ENCODE assay signal across 15 cellular contexts in the genomic region with DNA sequence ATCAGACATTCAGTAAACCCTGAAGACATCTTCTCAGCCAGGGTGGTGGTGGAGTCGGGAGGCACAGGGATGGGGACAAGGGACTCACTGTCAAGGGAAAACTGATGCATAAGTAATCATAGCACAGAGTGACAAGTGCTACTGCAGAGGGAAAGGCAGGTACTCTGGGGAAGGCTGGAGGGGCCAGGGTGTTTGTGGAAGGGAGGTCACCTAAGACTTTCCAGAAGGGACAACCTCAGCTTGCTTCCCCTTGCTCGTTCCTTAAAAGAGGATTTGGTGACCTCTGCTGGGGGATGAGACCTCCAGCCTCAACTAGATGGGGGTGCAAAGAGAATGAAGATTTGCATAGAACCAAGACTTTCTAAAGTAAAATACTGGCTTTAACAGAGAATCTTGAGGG.
DNase-seq lines count a peak whose midpoint lies in the region; ATAC-seq and TF ChIP-seq lines count a peak whose summit lies in the region.
"Had no signal": no experiment of that assay in that cellular context is flagged by ENCODE, and none has a peak within 500 bp of the region (broad histone marks: within the 10 kb centered on the region; RNA-seq: fewer than 3 reads in every experiment).

No MANE protein-coding gene starts in this region.

- H3K27ac ChIP-seq in PC-3 (ENCODE audit: low read length) (no peak overlapping the region), psoas muscle (no peak overlapping the region)
- H3K27ac ChIP-seq: A549, tibial artery had no signal

- ATAC-seq in PC-3 (peak; percentile 56), psoas muscle (peak in 3 of 4 donors; percentile 47 to 64 (median 55))
- ATAC-seq: activated CD4-positive, CD25-positive, alpha-beta regulatory T cell treated with anti-CD3 and anti-CD28 coated beads, Interleukin-2, amount 50 U/mL, for 24 hours had no signal

- CTCF ChIA-PET in PC-3 (lab: Charles Lee): no interaction called here

- H2AFZ ChIP-seq in PC-3 (ENCODE audit: low read length): no peak overlapping the region

- H3K9me3 ChIP-seq in PC-3 (ENCODE audit: low read length) (no peaks in the 10 kb centered on the region), psoas muscle (no peaks in the 10 kb centered on the region)
- H3K9me3 ChIP-seq: A549 had no signal

- no peak overlapping the region for H3K4me2 ChIP-seq in PC-3 (ENCODE audit: low read length)
- H3K4me2 ChIP-seq: A549 had no signal

- H3K27me3 ChIP-seq in PC-3 (ENCODE audit: low read length) (no peaks in the 10 kb centered on the region), psoas muscle (ENCODE audit: insufficient read depth in 3 of 3, low read length in 2 of 3) (no peaks in the 10 kb centered on the region)

- H4K20me1 ChIP-seq in PC-3 (ENCODE audit: low read length): no peaks in the 10 kb centered on the region

- intact Hi-C loops in PC-3 (cut with micrococcal nuclease): no loop called here
- intact Hi-C loops in psoas muscle (cut with DNase I): no loop called here
- intact Hi-C loops in head of caudate nucleus (cut with DNase I): no loop called here

- no peaks in the 10 kb centered on the region for H3K9me2 ChIP-seq in PC-3 (replicated peaks; ENCODE audit: low read length)

- 74 to 87% (median 75%) methylated on average over 2 of the region's 2 CpGs for whole genome bisulfite sequencing in psoas muscle, 3 donors

- TF ChIP-seq CTCF in PC-3 (conservative IDR thresholded peaks at IDR 0.05; ENCODE audit: low read depth, low read length): peak; percentile 48
- TF ChIP-seq CTCF in fibroblast of pulmonary artery (IDR thresholded peaks at IDR 0.05; ENCODE audit: low read length, missing control alignments): peak; percentile 2
- peak; percentile 24 for TF ChIP-seq CTCF in psoas muscle (IDR thresholded peaks at IDR 0.05)

- H3K4me3 ChIP-seq in PC-3 (ENCODE audit: low read length) (no peak overlapping the region), fibroblast of pulmonary artery (replicated peaks; ENCODE audit: low read depth, low read length) (no peak overlapping the region), psoas muscle (no peak overlapping the region)
- H3K4me3 ChIP-seq: A549, tibial artery had no signal

- POLR2A ChIA-PET in PC-3 (lab: Charles Lee; ENCODE audit: unreplicated experiment): no interaction called here

- H3K4me1 ChIP-seq in PC-3 (ENCODE audit: insufficient read depth, low read length) (no peaks in the 10 kb centered on the region), psoas muscle (peaks cover 20% of the 10 kb centered on the region)
- H3K4me1 ChIP-seq: A549, tibial artery had no signal

- H3K36me3 ChIP-seq in PC-3 (ENCODE audit: low read depth, low read length): no peaks in the 10 kb centered on the region
- H3K36me3 ChIP-seq in psoas muscle (ENCODE audit: insufficient read depth in 1 of 2, low read depth in 1 of 2): no peaks in the 10 kb centered on the region
- H3K36me3 ChIP-seq: tibial artery had no signal

- DNase-seq in NCI-H82 (lab: John Stamatoyannopoulos, UW) (peak; percentile 55), NCI-H82 treated with DMSO at 0.1 percent for 48 hours (lab: John Stamatoyannopoulos, UW; ENCODE audit: unreplicated experiment) (no peak), PC-3 (peak; percentile 43), fibroblast of pulmonary artery (ENCODE audit: low read depth) (no peak), psoas muscle (no peak), KG1 (lab: John Stamatoyannopoulos, UW) (no peak), NCI-H1436 treated with DMSO at 0.1 percent for 48 hours (lab: John Stamatoyannopoulos, UW) (no peak), head of caudate nucleus (no peak)
- DNase-seq: foreskin fibroblast; NCI-H187 treated with DMSO at 0.1 percent for 48 hours; NCI-H748 treated with DMSO at 0.1 percent for 48 hours; stimulated activated CD4-positive, alpha-beta T cell treated with anti-CD3 and anti-CD28 coated beads, Interleukin-1b, Interleukin-23, amount 100 ng/mL, for 48 hours; tibial artery had no signal

- H3K79me2 ChIP-seq in PC-3 (ENCODE audit: low read length): no peaks in the 10 kb centered on the region

- H3K9ac ChIP-seq in PC-3 (ENCODE audit: low read length): no peak overlapping the region

- H3F3A ChIP-seq in PC-3 (ENCODE audit: low read length, unreplicated experiment): no peaks in the 10 kb centered on the region

- BruUV-seq in PC-3 (replicated peaks; lab: Mats Ljungman, UMichigan): no TSS peak

Comparison
In these comparisons a context has a peak if more than half of its experiments do, and no peak if none do; other contexts are left out.
1. DNase-seq: peak in NCI-H82 (single experiment) and PC-3 (single experiment); none in NCI-H82 treated with DMSO at 0.1 percent for 48 hours (single experiment), fibroblast of pulmonary artery (single experiment), psoas muscle (0 of 2), KG1 (single experiment), NCI-H1436 treated with DMSO at 0.1 percent for 48 hours (single experiment) and head of caudate nucleus (0 of 42).
2. Peak in every context shown above with its lines, with median percentiles within 50 percentile points of each other: CTCF ChIP-seq.